In genomic region chr1:54881604-54882003, GRCh38 we compare ENCODE assay signal across 8 cellular contexts. TPM values are rescaled to one million over a fixed set of nuclear protein-coding genes. Genes with fewer than 3 reads are reported as not detected.
A peak's percentile ranks its signal among the peaks of the same experiment; 100 is the strongest.
DNase-seq lines count a peak whose midpoint lies in the region; ATAC-seq, FAIRE-seq and TF ChIP-seq lines count a peak whose summit lies in the region.
"Not testable (repeated sequence)": the region's sequence is repeated elsewhere in the genome, so short reads cannot be mapped to it uniquely, and the experiment has no call there.

No MANE protein-coding gene starts in this region.

- not testable (repeated sequence) for TF ChIP-seq CTCF in 22Rv1 (IDR thresholded peaks at IDR 0.05); DND-41 (IDR thresholded peaks at IDR 0.05; ENCODE audit: borderline replicate concordance, extremely low read depth, low read length, poor library complexity, severe bottlenecking); HEK293 (tag by site-specific recombination; IDR thresholded peaks at IDR 0.05); PC-3 (conservative IDR thresholded peaks at IDR 0.05; ENCODE audit: low read depth, low read length); VCaP (conservative IDR thresholded peaks at IDR 0.05); MCF 10A (IDR thresholded peaks at IDR 0.05; ENCODE audit: unreplicated experiment); HepG2 (CRISPR knock-in tag; IDR thresholded peaks at IDR 0.05); gastrocnemius medialis (IDR thresholded peaks at IDR 0.05 in 4 of 5, conservative IDR thresholded peaks at IDR 0.05 in 1 of 5)

- not testable (repeated sequence) for ATAC-seq in DND-41 (ENCODE audit: insufficient read depth, low read depth); PC-3; HepG2; gastrocnemius medialis

- DNase-seq in DND-41; PC-3; MCF 10A (ENCODE audit: unreplicated experiment); HepG2 (ENCODE audit: low spot score); gastrocnemius medialis: not testable (repeated sequence)

- H3K27me3 ChIP-seq in DND-41 (ENCODE audit: insufficient read depth, low read length, poor library complexity); PC-3 (ENCODE audit: low read length); HepG2 (ENCODE audit: control insufficient read depth in 1 of 2, insufficient read depth in 2 of 2, low read length in 2 of 2); gastrocnemius medialis: not testable (repeated sequence)

- FAIRE-seq in HepG2 (lab: Jason Lieb, UNC) = not testable (repeated sequence)

- H3K27ac ChIP-seq in 22Rv1 = 0 out of 2 replicates have a peak overlapping the region, but pooled peaks have one; percentile 96
- H3K27ac ChIP-seq in DND-41 (ENCODE audit: low read length); HEK293 (ENCODE audit: extremely low read depth, low read depth, low read length); HepG2 (ENCODE audit: extremely low read length, insufficient read depth, low read length): not testable (repeated sequence)
- H3K27ac ChIP-seq in PC-3 (ENCODE audit: low read length) = peak overlapping the region; percentile 96
- H3K27ac ChIP-seq in VCaP = peak overlapping the region; percentile 88
- peak overlapping the region in 3 of 4 donors; percentile 84 to 93 (median 92) for H3K27ac ChIP-seq in gastrocnemius medialis

- H3K4me2 ChIP-seq in DND-41 (ENCODE audit: insufficient read depth, low read length) (peak overlapping the region; percentile 31; the same call in 1 of the 2 replicates), PC-3 (ENCODE audit: low read length) (0 out of 2 replicates have a peak overlapping the region, but pooled peaks have one; percentile 64), HepG2 (ENCODE audit: low read depth, low read length) (peak overlapping the region; percentile 100)

- H3K36me3 ChIP-seq in DND-41 (ENCODE audit: insufficient read depth, low read length) = peaks cover 94% of the 10 kb centered on the region
- peaks cover 29 to 35% of the 10 kb centered on the region in 2 experiments; a peak in 2 of 3 replicates for H3K36me3 ChIP-seq in HEK293 (ENCODE audit: control insufficient read depth in 2 of 2, insufficient read depth in 1 of 2, low read length in 2 of 2)
- peaks cover 52% of the 10 kb centered on the region for H3K36me3 ChIP-seq in PC-3 (ENCODE audit: low read depth, low read length)
- peaks cover 10 to 78% of the 10 kb centered on the region in 2 experiments for H3K36me3 ChIP-seq in HepG2 (replicated peaks in 1 of 2; ENCODE audit: control insufficient read depth in 1 of 2, insufficient read depth in 2 of 2, low read length in 2 of 2)
- not testable (repeated sequence) for H3K36me3 ChIP-seq in gastrocnemius medialis

- not testable (repeated sequence) for BruUV-seq in PC-3 (replicated peaks; lab: Mats Ljungman, UMichigan); MCF 10A (replicated peaks; lab: Mats Ljungman, UMichigan); HepG2 (replicated peaks; lab: Mats Ljungman, UMichigan)

- H3K36me3 Mint-ChIP-seq in MCF 10A (ENCODE audit: insufficient read depth, unreplicated experiment) = peaks cover 61% of the 10 kb centered on the region

- H3K9ac ChIP-seq in DND-41 (ENCODE audit: low read depth, low read length); HepG2 (ENCODE audit: insufficient read depth, low read depth, low read length): not testable (repeated sequence)
- peak overlapping the region; percentile 60; the same call in 1 of the 2 replicates for H3K9ac ChIP-seq in PC-3 (ENCODE audit: low read length)

- peaks cover 57% of the 10 kb centered on the region for H3K4me1 Mint-ChIP-seq in MCF 10A (ENCODE audit: insufficient read depth, unreplicated experiment)

- in situ Hi-C loops in HepG2 (cut with HindIII; ENCODE audit: extremely low pct_ligation_motif_present, low pct_unique_long_range_greater_than_20kb); gastrocnemius medialis (cut with MboI; ENCODE audit: low sequenced_read_pairs in 4 of 4): not testable (repeated sequence)

- not testable (repeated sequence) for TF ChIP-seq EP300 in HepG2 (IDR thresholded peaks at IDR 0.05; ENCODE audit: low read depth in 2 of 2, low read length in 2 of 2); HepG2 (CRISPR knock-in tag; IDR thresholded peaks at IDR 0.05; ENCODE audit: borderline replicate concordance)

- H3K27ac Mint-ChIP-seq in MCF 10A (ENCODE audit: low read depth, unreplicated experiment) = peak overlapping the region; percentile 90

- POLR2A ChIA-PET in HEK293 (lab: Yijun Ruan, JAX) = not testable (repeated sequence)
- POLR2A ChIA-PET in PC-3 (lab: Charles Lee; ENCODE audit: unreplicated experiment) (interaction anchor here (0.6 kb wide), 1 partner anchor 24 kb away, joined by 3 read pairs; no protein-coding TSS in a partner anchor), MCF 10A (lab: Yijun Ruan, JAX) (interaction anchor here (0.6 kb wide), 1 partner anchor 503 kb away, joined by 4 read pairs; no protein-coding TSS in a partner anchor), HepG2 (lab: Yijun Ruan, JAX) (interaction anchor here (8.7 to 11.2 kb wide), 2 partner anchors 7 to 14 kb away, joined by 134 to 364 read pairs; no protein-coding TSS in a partner anchor)

- H3K4me3 ChIP-seq in DND-41 (ENCODE audit: low read depth in 1 of 2, low read length in 2 of 2) = 0 out of 4 replicates have a peak overlapping the region, but pooled peaks of 1 of the 2 experiments have one; percentile 12
- H3K4me3 ChIP-seq in HEK293 (ENCODE audit: low read depth, low read length); PC-3 (ENCODE audit: low read length); gastrocnemius medialis: not testable (repeated sequence)
- H3K4me3 ChIP-seq in HepG2 (replicated peaks in 1 of 3; ENCODE audit: insufficient read depth in 1 of 3, low read depth in 2 of 3, low read length in 3 of 3) = peak overlapping the region in 2 of 3 experiments; percentile 2 to 19; a peak in 2 of 6 replicates

- TF ChIP-seq RAD21 in HepG2 (CRISPR knock-in tag; IDR thresholded peaks at IDR 0.05) = not testable (repeated sequence)

- peaks cover 16% of the 10 kb centered on the region for H3F3A ChIP-seq in PC-3 (ENCODE audit: low read length, unreplicated experiment)

- TF ChIP-seq POLR2A in HepG2 (IDR thresholded peaks at IDR 0.05; ENCODE audit: insufficient read depth in 1 of 2, low read depth in 2 of 2, low read length in 2 of 2); gastrocnemius medialis (IDR thresholded peaks at IDR 0.05): not testable (repeated sequence)

- H2AFZ ChIP-seq in DND-41 (ENCODE audit: low read depth, low read length); PC-3 (ENCODE audit: low read length); HepG2 (ENCODE audit: low read length): not testable (repeated sequence)

- 86% methylated on average over 2 of the region's 2 CpGs for WGBS in HepG2 (ENCODE audit: low lambda C conversion rate)

- not testable (repeated sequence) for H3K9me3 ChIP-seq in DND-41 (ENCODE audit: insufficient read depth, low read length, severe bottlenecking); HEK293 (ENCODE audit: control insufficient read depth, insufficient read depth, low read depth, low read length); PC-3 (ENCODE audit: low read length); HepG2 (ENCODE audit: low read length); gastrocnemius medialis

- intact Hi-C loops in PC-3 (cut with micrococcal nuclease) = loop anchor here (1.0 to 2.0 kb wide), 3 partner anchors 7 to 54 kb away; no protein-coding TSS in a partner anchor
- intact Hi-C loops in MCF 10A (cut with micrococcal nuclease); HepG2 (cut with micrococcal nuclease; ENCODE audit: unreplicated experiment): not testable (repeated sequence)
- intact Hi-C loops in gastrocnemius medialis (cut with DNase I; ENCODE audit: low total_unique reads) = loop anchor here (5.0 to 10.0 kb wide), 2 partner anchors 119 to 297 kb away; partner anchors contain the start of gene PARS2

- CTCF ChIA-PET in HEK293 (lab: Yijun Ruan, JAX); PC-3 (lab: Charles Lee); HepG2 (lab: Yijun Ruan, JAX; ENCODE audit: low intra/inter-chr PET ratio, low total read pairs): not testable (repeated sequence)
- CTCF ChIA-PET in MCF 10A (lab: Yijun Ruan, JAX) = interaction anchor here (1.3 to 2.0 kb wide), 2 partner anchors 63 to 72 kb away, joined by 4 to 7 read pairs; no protein-coding TSS in a partner anchor

- H3K79me2 ChIP-seq in DND-41 (ENCODE audit: insufficient read depth, low read length) = peaks cover 98% of the 10 kb centered on the region
- peaks cover 93% of the 10 kb centered on the region for H3K79me2 ChIP-seq in PC-3 (ENCODE audit: low read length)
- H3K79me2 ChIP-seq in HepG2 (ENCODE audit: insufficient read depth, low read length) = peaks cover 98% of the 10 kb centered on the region

- not testable (repeated sequence) for H3K9me2 ChIP-seq in PC-3 (replicated peaks; ENCODE audit: low read length)

- not testable (repeated sequence) for H3K27me3 Mint-ChIP-seq in MCF 10A (ENCODE audit: insufficient read depth, unreplicated experiment)

- H3K4me3 Mint-ChIP-seq in MCF 10A (ENCODE audit: unreplicated experiment) = peak overlapping the region; percentile 9

- peaks cover 59% of the 10 kb centered on the region for H4K20me1 ChIP-seq in DND-41 (ENCODE audit: insufficient read depth, low read length)
- peaks cover 23% of the 10 kb centered on the region; the same call in 1 of the 2 replicates for H4K20me1 ChIP-seq in PC-3 (ENCODE audit: low read length)
- peaks cover 98% of the 10 kb centered on the region for H4K20me1 ChIP-seq in HepG2 (ENCODE audit: insufficient read depth, low read length)

- not testable (repeated sequence) for H3K9me3 Mint-ChIP-seq in MCF 10A (ENCODE audit: unreplicated experiment)

- H3K4me1 ChIP-seq in DND-41 (ENCODE audit: insufficient read depth, low read length) = peaks cover 47% of the 10 kb centered on the region
- H3K4me1 ChIP-seq in HEK293 (ENCODE audit: control insufficient read depth, insufficient read depth, low read length) = peaks cover 13% of the 10 kb centered on the region
- peaks cover 55% of the 10 kb centered on the region for H3K4me1 ChIP-seq in PC-3 (ENCODE audit: insufficient read depth, low read length)
- H3K4me1 ChIP-seq in HepG2 (ENCODE audit: insufficient read depth, low read length) = peaks cover 90% of the 10 kb centered on the region
- peaks cover 34 to 47% of the 10 kb centered on the region in 2 donors for H3K4me1 ChIP-seq in gastrocnemius medialis

RNA-seq across cellular contexts. Expression of gene DHCR24, which starts 5.4 kb away (rescaled TPM):
- total RNA-seq in PC-3 (2014; rRNA removed) (166 TPM in 2 replicates), MCF 10A (2022) (126 and 135 TPM in 2 replicates), HepG2 (2016; rRNA removed; fragmentation: Illumina TruSeq; extraction: Trizol) (250 and 448 TPM in 2 replicates), gastrocnemius medialis (100 to 1,000 TPM; 155 to 362 (median 207) TPM)
- total RNA-seq in HepG2 (2016; cell fraction: cytosol; rRNA removed; fragmentation: Illumina TruSeq; extraction: Trizol; ENCODE audit: low read depth) = 49.9 and 51.0 TPM in 2 replicates
- total RNA-seq in HepG2 (2016; cell fraction: insoluble cytoplasmic fraction; rRNA removed; fragmentation: Illumina TruSeq; extraction: Trizol) = 228 and 439 TPM in 2 replicates
- total RNA-seq in HepG2 (2016; cell fraction: membrane; rRNA removed; fragmentation: Illumina TruSeq; extraction: Trizol) = 153 and 157 TPM in 2 replicates
- 410 and 468 TPM in 2 replicates for total RNA-seq in HepG2 (2016; cell fraction: nucleus; rRNA removed; fragmentation: Illumina TruSeq; extraction: Trizol)
- polyA plus RNA-seq in HepG2 (2011; rRNA removed) = 374 and 484 TPM in 2 replicates
- polyA plus RNA-seq in HepG2 (2011; cell fraction: cytosol; rRNA removed) = 348 and 453 TPM in 2 replicates
- 376 and 486 TPM in 2 replicates for polyA plus RNA-seq in HepG2 (2011; cell fraction: nucleus; rRNA removed)
- polyA plus RNA-seq in HepG2 (2012) = 453 and 672 TPM in 2 replicates
- 36.9 and 39.3 TPM in 2 replicates for polyA plus RNA-seq in HepG2 (2016; cell fraction: cytosol; fragmentation: Illumina TruSeq; extraction: Trizol; ENCODE audit: low read depth)
- polyA plus RNA-seq in HepG2 (2016; cell fraction: insoluble cytoplasmic fraction; fragmentation: Illumina TruSeq; extraction: Trizol; ENCODE audit: low read depth) = 202 and 215 TPM in 2 replicates
- 86.7 and 89.8 TPM in 2 replicates for polyA plus RNA-seq in HepG2 (2016; cell fraction: membrane; fragmentation: Illumina TruSeq; extraction: Trizol; ENCODE audit: low read depth)
- 516 and 527 TPM in 2 replicates for polyA plus RNA-seq in HepG2 (2016; cell fraction: nucleus; fragmentation: Illumina TruSeq; extraction: Trizol; ENCODE audit: insufficient read depth, low read depth)
- polyA minus RNA-seq in HepG2 (2011; rRNA and poly(A)+ RNA removed; ENCODE audit: low replicate concordance) = 777 and 2,246 TPM in 2 replicates
- polyA minus RNA-seq in HepG2 (2011; cell fraction: cytosol; rRNA and poly(A)+ RNA removed) = 316 and 502 TPM in 2 replicates
- 197 and 218 TPM in 2 replicates for polyA minus RNA-seq in HepG2 (2011; cell fraction: nucleus; rRNA and poly(A)+ RNA removed)

Comparison
In these comparisons a context has a peak if more than half of its experiments do, and no peak if none do; other contexts are left out.
1. H3K4me2 ChIP-seq: peak in every context shown above with its lines; median percentile 100 in HepG2; 64 in PC-3; 31 in DND-41.